In genomic region chr17:29143894-29144293, GRCh38 we compare ENCODE assay signal across 9 cellular contexts. TPM values are rescaled to one million over a fixed set of nuclear protein-coding genes. Genes with fewer than 3 reads are reported as not detected.
DNase-seq lines count a peak whose midpoint lies in the region; ATAC-seq, FAIRE-seq and TF ChIP-seq lines count a peak whose summit lies in the region.
"Had no signal": no experiment of that assay in that cellular context is flagged by ENCODE, and none has a peak within 500 bp of the region (broad histone marks: within the 10 kb centered on the region; RNA-seq: fewer than 3 reads in every experiment).

No MANE protein-coding gene starts in this region.

- H3K4me3 ChIP-seq in KMS-11 (IDR thresholded peaks at IDR 0.05; ENCODE audit: insufficient read depth, low read depth, low read length) (no peak overlapping the region), keratinocyte (ENCODE audit: control insufficient read depth in 2 of 3, extremely low read depth in 1 of 3, insufficient read depth in 2 of 3, low read depth in 1 of 3, low read length in 3 of 3) (no peak overlapping the region), sigmoid colon (no peak overlapping the region)

- 59 to 67% methylated on average over 2 of the region's 2 CpGs for WGBS in sigmoid colon, 2 donors

- peak; percentile 32 for DNase-seq in DMS53 (lab: John Stamatoyannopoulos, UW)
- DNase-seq in DMS53 treated with DMSO at 0.1 percent for 48 hours (lab: John Stamatoyannopoulos, UW; ENCODE audit: unreplicated experiment), result no peak
- no peak for DNase-seq in keratinocyte (ENCODE audit: low read depth, low spot score)
- DNase-seq in sigmoid colon, result no peak
- DNase-seq in amniotic stem cell (lab: John Stamatoyannopoulos, UW), result no peak

- no peaks in the 10 kb centered on the region for H3K27me3 ChIP-seq in KMS-11 (ENCODE audit: insufficient read depth, low read depth)
- no peaks in the 10 kb centered on the region for H3K27me3 ChIP-seq in keratinocyte (ENCODE audit: control insufficient read depth, extremely low read depth, insufficient read depth, low read length)
- no peaks in the 10 kb centered on the region for H3K27me3 ChIP-seq in sigmoid colon

- H3K79me2 ChIP-seq in KMS-11 (ENCODE audit: insufficient read depth, low read depth) (no peaks in the 10 kb centered on the region), keratinocyte (ENCODE audit: control insufficient read depth, insufficient read depth, low read length) (peaks cover 73% of the 10 kb centered on the region)

- TF ChIP-seq POLR2A in sigmoid colon (IDR thresholded peaks at IDR 0.05), result no peak

- H3K4me1 ChIP-seq in KMS-11 (ENCODE audit: low read depth, poor library complexity, severe bottlenecking) (peaks cover 24% of the 10 kb centered on the region), keratinocyte (ENCODE audit: control insufficient read depth, extremely low read depth, insufficient read depth, low read length) (peaks cover 61% of the 10 kb centered on the region), sigmoid colon (peaks cover 0 to 45% (median 33%) of the 10 kb centered on the region in 4 donors)

- intact Hi-C loops in sigmoid colon (cut with DNase I), result no loop called here

- H3K9me3 ChIP-seq in keratinocyte (ENCODE audit: control insufficient read depth, low read depth, low read length) (no peaks in the 10 kb centered on the region), sigmoid colon (no peaks in the 10 kb centered on the region)

- H3K27ac ChIP-seq in KMS-11 (no peak overlapping the region), VCaP (no peak overlapping the region), keratinocyte (ENCODE audit: control insufficient read depth, insufficient read depth, low read length) (no peak overlapping the region), sigmoid colon (no peak overlapping the region)

- H3K9me1 ChIP-seq in keratinocyte (ENCODE audit: control insufficient read depth, extremely low read depth, insufficient read depth, low read length), result peaks cover 8% of the 10 kb centered on the region

- TF ChIP-seq EP300 in sigmoid colon (IDR thresholded peaks at IDR 0.05), result no peak

- H4K20me1 ChIP-seq in KMS-11 (ENCODE audit: insufficient read depth) (no peaks in the 10 kb centered on the region), keratinocyte (ENCODE audit: control insufficient read depth, extremely low read depth, insufficient read depth, low read length) (peaks cover 7% of the 10 kb centered on the region)

- no peaks in the 10 kb centered on the region for H3K36me3 ChIP-seq in KMS-11 (ENCODE audit: insufficient read depth)
- H3K36me3 ChIP-seq in keratinocyte (ENCODE audit: control insufficient read depth in 2 of 2, extremely low read depth in 1 of 2, insufficient read depth in 2 of 2, low read length in 2 of 2), result peaks cover 6 to 16% of the 10 kb centered on the region in 2 experiments
- no peaks in the 10 kb centered on the region for H3K36me3 ChIP-seq in sigmoid colon

- no peak overlapping the region for H2AFZ ChIP-seq in KMS-11 (ENCODE audit: low read depth)
- H2AFZ ChIP-seq in keratinocyte (ENCODE audit: control insufficient read depth, low read length), result no peak overlapping the region

- H3K9ac ChIP-seq in KMS-11 (no peak overlapping the region), keratinocyte (ENCODE audit: control insufficient read depth, extremely low read depth, insufficient read depth, low read length) (no peak overlapping the region)

- dilution Hi-C loops in keratinocyte (cut with MboI; ENCODE audit: extremely low pct_ligation_motif_present, low sequenced_read_pairs), result no loop called here

- no peak for FAIRE-seq in keratinocyte (lab: Jason Lieb, UNC)
- FAIRE-seq: A204.1 had no signal

- ATAC-seq in GM21447 (IDR thresholded peaks at IDR 0.05; ENCODE audit: unreplicated experiment), result no peak

- peak; percentile 44; the same call in 1 of the 2 replicates for TF ChIP-seq CTCF in KMS-11 (conservative IDR thresholded peaks at IDR 0.05; ENCODE audit: low read depth, low read length)
- peak; percentile 75 for TF ChIP-seq CTCF in VCaP (conservative IDR thresholded peaks at IDR 0.05)
- TF ChIP-seq CTCF in keratinocyte (optimal IDR thresholded peaks at IDR 0.05 in 1 of 3, IDR thresholded peaks at IDR 0.05 in 1 of 3, conservative IDR thresholded peaks at IDR 0.05 in 1 of 3; ENCODE audit: extremely low read depth in 1 of 3, insufficient read depth in 2 of 3, low read length in 3 of 3), result peak; percentile 37 to 64 (median 58)
- peak in 1 of 4 experiments; percentile 8 for TF ChIP-seq CTCF in sigmoid colon (IDR thresholded peaks at IDR 0.05)

- H3K4me2 ChIP-seq in KMS-11 (no peak overlapping the region), keratinocyte (ENCODE audit: control insufficient read depth, extremely low read depth, insufficient read depth, low read depth, low read length) (no peak overlapping the region)

RNA-seq across cellular contexts. Expression of gene MYO18A, which starts 36.3 kb away (rescaled TPM):
- 18.4 to 26.6 TPM (median 20.0 TPM) in 3 replicates for polyA plus RNA-seq in keratinocyte
- polyA plus RNA-seq in keratinocyte (2011; ENCODE audit: low read depth), result 132 TPM
- 13.5 and 22.0 TPM in 2 replicates for polyA plus RNA-seq in keratinocyte (2011; cell fraction: cytosol; rRNA removed)
- 129 and 141 TPM in 2 replicates for polyA plus RNA-seq in keratinocyte (2011; cell fraction: nucleus; rRNA removed)
- polyA plus RNA-seq in keratinocyte (2012; ENCODE audit: low replicate concordance), result 70.9 and 78.4 TPM in 2 replicates
- polyA minus RNA-seq in keratinocyte, result 43.5 to 142 TPM (median 64.0 TPM) in 3 replicates
- 32.6 TPM for polyA minus RNA-seq in keratinocyte (2011; cell fraction: cytosol; rRNA and poly(A)+ RNA removed)
- 71.2 and 113 TPM in 2 replicates for polyA minus RNA-seq in keratinocyte (2011; cell fraction: nucleus; rRNA and poly(A)+ RNA removed)
- 10 to 100 TPM; 28.2 to 90.3 (median 53.4) TPM for total RNA-seq in sigmoid colon
- 10 to 100 TPM; 24.0 to 92.6 (median 39.8) TPM for polyA plus RNA-seq in sigmoid colon
